Comparison of ENCODE assay signal across 1 cellular context in the genomic region with DNA sequence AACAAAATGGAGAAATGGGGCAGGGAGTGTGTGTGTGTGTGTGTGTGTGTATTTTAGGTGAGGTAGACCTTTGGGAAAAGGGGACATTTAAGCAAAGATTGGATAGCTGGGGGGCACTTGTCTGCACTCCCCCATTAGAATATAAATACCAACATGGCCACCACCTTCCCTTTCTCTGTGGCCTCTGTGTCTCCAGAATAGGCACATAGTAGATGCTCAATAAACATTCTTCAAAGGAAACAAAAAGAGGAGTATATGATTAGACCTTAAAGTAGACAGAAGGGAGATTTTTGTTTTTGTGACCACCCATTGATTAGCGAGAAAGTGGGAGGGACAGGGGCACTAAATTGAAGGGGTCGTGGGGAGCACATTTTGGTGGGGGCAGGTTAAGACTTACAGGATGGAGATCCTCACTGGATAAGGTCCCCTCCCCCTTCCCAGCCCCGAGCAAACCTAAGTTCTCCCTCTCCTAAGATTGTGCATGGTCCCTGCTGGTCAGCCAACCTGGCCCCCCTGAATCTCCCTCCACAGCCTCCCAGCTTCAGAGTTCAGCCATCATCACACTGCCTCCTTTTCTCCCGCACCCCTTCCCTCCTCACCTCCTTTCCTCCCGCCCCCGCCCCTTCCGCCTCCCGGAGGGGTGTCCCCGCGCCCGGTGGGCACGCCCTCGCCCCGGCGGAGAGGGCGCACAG.
TF ChIP-seq lines count a peak whose summit lies in the region.

No MANE protein-coding gene starts in this region.

TF ChIP-seq in H1, 55 proteins besides CTCF, POLR2A, EP300 and RAD21 (continued from another document):
- TF ChIP-seq HDAC2 (IDR thresholded peaks at IDR 0.05; ENCODE audit: borderline replicate concordance in 1 of 2, low read depth in 2 of 2, low read length in 2 of 2), result no peak
- peak; percentile 18 for TF ChIP-seq ASH2L (IDR thresholded peaks at IDR 0.05; ENCODE audit: low read length)
